8 cellular contexts compared by ENCODE assay signal in the genomic region with DNA sequence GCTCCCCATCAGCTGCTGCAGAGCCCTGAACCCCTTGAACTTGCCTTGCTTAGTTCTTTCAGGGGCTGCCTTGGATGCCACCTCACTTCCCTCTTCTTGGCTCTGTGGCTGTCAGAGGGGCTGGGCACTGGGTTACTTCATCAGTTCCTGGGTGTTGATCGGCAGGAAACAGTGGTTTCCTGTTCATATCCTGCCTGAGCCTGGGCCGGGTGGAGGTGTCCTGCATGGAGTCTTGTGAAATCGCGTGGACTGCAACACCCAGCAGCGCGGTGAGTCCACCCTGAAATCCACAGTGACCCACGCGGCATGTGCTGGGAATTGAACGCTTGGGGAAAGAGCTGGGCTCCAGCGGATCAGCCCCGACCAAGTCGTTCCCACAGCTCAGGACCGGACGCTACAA.
DNase-seq lines count a peak whose midpoint lies in the region; ATAC-seq and TF ChIP-seq lines count a peak whose summit lies in the region.

No MANE protein-coding gene starts in this region.

- WGBS in endodermal cell (ENCODE audit: insufficient coverage in 1 of 2, insufficient read length in 1 of 2), 2 experiments: 91 to 100% methylated on average over 9 to 14 of the region's 14 CpGs

- ATAC-seq in GM21576 (IDR thresholded peaks at IDR 0.05; ENCODE audit: unreplicated experiment): peak; percentile 36
- ATAC-seq in HG02973 (IDR thresholded peaks at IDR 0.05; ENCODE audit: unreplicated experiment): no peak
- ATAC-seq in HG03565 (IDR thresholded peaks at IDR 0.05; ENCODE audit: unreplicated experiment): no peak

- H3K4me1 ChIP-seq in endodermal cell (ENCODE audit: control insufficient read depth, insufficient read depth, low read length): no peaks in the 10 kb centered on the region

- peaks cover 17% of the 10 kb centered on the region for H3K4me1 Mint-ChIP-seq in endodermal cell

- TF ChIP-seq CTCF in endodermal cell (conservative IDR thresholded peaks at IDR 0.05): no peak

- H3K36me3 ChIP-seq in endodermal cell (ENCODE audit: control insufficient read depth, insufficient read depth, low read length): no peaks in the 10 kb centered on the region

- H3K4me3 Mint-ChIP-seq in endodermal cell: no peak overlapping the region

- no peak overlapping the region for H3K27ac Mint-ChIP-seq in endodermal cell

- no peak overlapping the region for H3K27ac ChIP-seq in endodermal cell (ENCODE audit: low read depth, low read length)

- no peaks in the 10 kb centered on the region for H3K27me3 ChIP-seq in endodermal cell (ENCODE audit: control insufficient read depth, insufficient read depth, low read length, poor library complexity, severe bottlenecking)

- H3K36me3 Mint-ChIP-seq in endodermal cell (ENCODE audit: low read depth): no peaks in the 10 kb centered on the region

- no peak overlapping the region for H3K9ac ChIP-seq in endodermal cell (ENCODE audit: extremely low read depth, low read length, poor library complexity, severe bottlenecking)

- DNase-seq in T-helper 9 cell (peak; percentile 22), endodermal cell (peak; percentile 43), NCI-H2081 treated with DMSO at 0.1 percent for 48 hours (lab: John Stamatoyannopoulos, UW) (no peak), hepatic stellate cell (ENCODE audit: low spot score) (no peak)
- peak; percentile 64 for DNase-seq in stimulated activated CD4-positive, alpha-beta T cell treated with anti-CD3 and anti-CD28 coated beads, Interleukin-15, amount 100 ng/mL, for 24 hours

- H3K27me3 Mint-ChIP-seq in endodermal cell (ENCODE audit: insufficient read depth): peaks cover 13% of the 10 kb centered on the region

- H3K4me3 ChIP-seq in endodermal cell (ENCODE audit: low read length): no peak overlapping the region

- H3K9me3 Mint-ChIP-seq in endodermal cell: no peaks in the 10 kb centered on the region

- no peaks in the 10 kb centered on the region for H3K9me3 ChIP-seq in endodermal cell (ENCODE audit: control insufficient read depth, low read length)

Comparison
In these comparisons a context has a peak if more than half of its experiments do, and no peak if none do; other contexts are left out.
1. DNase-seq: peak in T-helper 9 cell (single experiment), endodermal cell (single experiment) and stimulated activated CD4-positive, alpha-beta T cell treated with anti-CD3 and anti-CD28 coated beads, Interleukin-15, amount 100 ng/mL, for 24 hours (single experiment); none in NCI-H2081 treated with DMSO at 0.1 percent for 48 hours (single experiment) and hepatic stellate cell (single experiment).